15 cellular contexts compared by ENCODE assay signal in the genomic region with DNA sequence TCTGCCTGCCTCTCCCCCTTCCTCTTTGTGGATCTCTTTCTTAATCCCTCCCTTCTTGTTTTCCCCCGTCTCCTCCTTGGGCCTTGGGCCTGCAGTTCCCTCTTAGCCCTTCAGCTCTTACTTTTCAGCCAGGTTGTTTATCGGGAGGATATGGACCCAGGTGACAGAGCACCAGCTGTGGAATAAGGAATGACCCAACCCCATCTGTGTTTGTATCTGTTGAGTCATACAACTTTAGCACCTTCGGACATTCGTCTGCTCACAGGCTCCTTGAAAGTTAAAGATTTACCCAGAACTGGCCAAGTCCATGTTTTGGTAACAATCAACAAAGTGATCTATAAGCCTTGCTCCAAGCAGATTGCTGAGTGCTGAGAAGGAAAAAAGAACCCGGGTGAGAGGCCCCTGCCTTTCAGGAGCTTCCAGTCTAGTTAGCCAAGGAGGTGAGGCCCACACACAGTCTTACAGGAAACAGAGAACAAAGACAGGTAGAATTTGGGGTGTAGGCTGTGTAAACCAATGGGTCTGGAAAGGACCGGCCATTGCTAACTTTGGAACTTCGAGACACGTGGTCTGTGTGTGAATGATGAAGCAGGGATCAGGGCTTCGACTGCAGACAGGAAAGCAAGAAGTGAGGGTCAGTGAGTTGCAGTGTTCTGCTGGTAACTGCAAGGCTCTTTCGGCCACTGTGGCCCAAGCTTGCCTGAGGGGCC.
A peak's percentile ranks its signal among the peaks of the same experiment; 100 is the strongest.
DNase-seq lines count a peak whose midpoint lies in the region; ATAC-seq, FAIRE-seq and TF ChIP-seq lines count a peak whose summit lies in the region.
"Had no signal": no experiment of that assay in that cellular context is flagged by ENCODE, and none has a peak within 500 bp of the region (broad histone marks: within the 10 kb centered on the region; RNA-seq: fewer than 3 reads in every experiment).

No MANE protein-coding gene starts in this region.

- H3K9ac ChIP-seq in kidney (ENCODE audit: low read length in 2 of 2), result no peak overlapping the region
- H3K9ac ChIP-seq in neuronal stem cell (ENCODE audit: low read depth, low read length, poor library complexity), result no peak overlapping the region

- H2BK120ac ChIP-seq in neuronal stem cell (ENCODE audit: low read depth, low read length), result no peak overlapping the region

- FAIRE-seq in kidney (lab: Jason Lieb, UNC), result no peak
- FAIRE-seq: G401.6, GM12892 had no signal

- WGBS in neuronal stem cell (ENCODE audit: extremely low coverage in 2 of 2, insufficient read length in 2 of 2, insufficient replicate concordance in 1 of 2), 2 donors, result no CpG with 5 or more reads among the region's 10 CpGs

- H3K4me2 ChIP-seq in neuronal stem cell (ENCODE audit: insufficient read depth, low read length, poor library complexity, severe bottlenecking), result no peak overlapping the region

- no peak overlapping the region for H2AK5ac ChIP-seq in neuronal stem cell (ENCODE audit: low read depth, low read length)

- H2BK15ac ChIP-seq in neuronal stem cell (ENCODE audit: low read length), result no peak overlapping the region

- H3K4me3 ChIP-seq in Peyer's patch (no peak overlapping the region), kidney (ENCODE audit: low read length in 2 of 2) (no peak overlapping the region), neuronal stem cell (ENCODE audit: low read length in 2 of 2) (no peak overlapping the region), SJCRH30 (no peak overlapping the region)
- H3K4me3 ChIP-seq: skin epidermis had no signal

- H3K27me3 ChIP-seq in Peyer's patch (no peaks in the 10 kb centered on the region), neuronal stem cell (ENCODE audit: control insufficient read depth in 3 of 3, insufficient read depth in 3 of 3, low read depth in 1 of 3, low read length in 3 of 3) (no peaks in the 10 kb centered on the region), SJCRH30 (no peaks in the 10 kb centered on the region)

- peak overlapping the region in 3 of 4 donors; percentile 76 to 84 (median 83) for H3K27ac ChIP-seq in Peyer's patch
- peak overlapping the region; percentile 39 to 59 for H3K27ac ChIP-seq in kidney (ENCODE audit: low read depth in 2 of 2, low read length in 2 of 2)
- no peak overlapping the region for H3K27ac ChIP-seq in neuronal stem cell (replicated peaks; ENCODE audit: low read length)
- H3K27ac ChIP-seq in SJCRH30, result no peak overlapping the region
- H3K27ac ChIP-seq: skin epidermis had no signal

- no peak overlapping the region for H4K8ac ChIP-seq in neuronal stem cell (ENCODE audit: low read depth, low read length)

- H3K4ac ChIP-seq in neuronal stem cell (ENCODE audit: low read length), result no peak overlapping the region

- intact Hi-C loops in kidney (cut with DNase I), result no loop called here

- H2BK12ac ChIP-seq in neuronal stem cell (ENCODE audit: low read length), result no peak overlapping the region

- H3K23ac ChIP-seq in neuronal stem cell (ENCODE audit: low read depth, low read length, poor library complexity), result no peak overlapping the region

- ATAC-seq in stimulated activated naive CD8-positive, alpha-beta T cell treated with anti-CD3 and anti-CD28 coated beads, Interleukin-15, Interleukin-2, amounts not matched to agents 100 U/mL and 50 U/mL, for 24 hours, result no peak
- no peak for ATAC-seq in GM19328 (IDR thresholded peaks at IDR 0.05; ENCODE audit: unreplicated experiment)

- no peak overlapping the region for H3K14ac ChIP-seq in neuronal stem cell (ENCODE audit: low read length)

- H3K4me1 ChIP-seq in Peyer's patch (peaks cover 0 to 63% (median 7%) of the 10 kb centered on the region in 4 donors), kidney (ENCODE audit: control insufficient read depth in 1 of 2, insufficient read depth in 1 of 2, low read depth in 1 of 2, low read length in 2 of 2) (peaks cover 7 to 13% of the 10 kb centered on the region in 2 donors), neuronal stem cell (ENCODE audit: control insufficient read depth in 2 of 2, insufficient read depth in 1 of 2, low read depth in 1 of 2, low read length in 2 of 2) (peaks cover 2 to 6% of the 10 kb centered on the region in 2 donors), SJCRH30 (no peaks in the 10 kb centered on the region)

- peak in 1 of 2 donors; percentile 23 for TF ChIP-seq POLR2A in Peyer's patch (IDR thresholded peaks at IDR 0.05)

- TF ChIP-seq CTCF in Peyer's patch (IDR thresholded peaks at IDR 0.05) (peak in 2 of 6 experiments; percentile 35 to 40), kidney (IDR thresholded peaks at IDR 0.05; ENCODE audit: borderline replicate concordance, extremely low read depth, insufficient read depth) (no peak)

- no peak overlapping the region for H2AFZ ChIP-seq in neuronal stem cell (ENCODE audit: low read length)

- DNase-seq in DMS53 treated with DMSO at 0.1 percent for 48 hours (lab: John Stamatoyannopoulos, UW; ENCODE audit: unreplicated experiment) (peak; percentile 85), Peyer's patch (peak in 1 of 3 donors; percentile 77), kidney (no peak), neuronal stem cell (ENCODE audit: low spot score) (no peak), SJCRH30 (no peak), D341Med (ENCODE audit: low spot score) (no peak)
- DNase-seq in stimulated activated naive CD8-positive, alpha-beta T cell treated with anti-CD3 and anti-CD28 coated beads, Interleukin-15, Interleukin-2, amounts not matched to agents 100 U/mL and 50 U/mL, for 24 hours, result no peak
- DNase-seq: activated CD4-positive, alpha-beta memory T cell treated with anti-CD3 and anti-CD28 coated beads, Interleukin-2, amount 10 ng/mL, durations not matched to agents 7 days and 5 days; effector CD8-positive, alpha-beta T cell; NCI-H1436 treated with DMSO at 0.1 percent for 48 hours; stimulated activated naive CD4-positive, alpha-beta T cell treated with Interleukin-2 at 50 U/mL for 16 hours had no signal

- H4K91ac ChIP-seq in neuronal stem cell (ENCODE audit: low read depth, low read length, poor library complexity), result no peak overlapping the region

- H3K9me3 ChIP-seq in Peyer's patch (no peaks in the 10 kb centered on the region), kidney (ENCODE audit: control insufficient read depth in 1 of 2, low read length in 2 of 2) (no peaks in the 10 kb centered on the region), neuronal stem cell (replicated peaks in 1 of 2; ENCODE audit: control insufficient read depth in 2 of 2, insufficient read depth in 1 of 2, low read depth in 1 of 2, low read length in 2 of 2) (no peaks in the 10 kb centered on the region), SJCRH30 (replicated peaks) (no peaks in the 10 kb centered on the region)

- H3K36me3 ChIP-seq in Peyer's patch (no peaks in the 10 kb centered on the region), kidney (ENCODE audit: control insufficient read depth in 1 of 2, insufficient read depth in 2 of 2, low read length in 2 of 2) (no peaks in the 10 kb centered on the region), neuronal stem cell (replicated peaks in 1 of 2; ENCODE audit: control insufficient read depth in 2 of 2, insufficient read depth in 2 of 2, low read length in 2 of 2) (no peaks in the 10 kb centered on the region), SJCRH30 (no peaks in the 10 kb centered on the region)

- H3K18ac ChIP-seq in neuronal stem cell (ENCODE audit: low read length), result peak overlapping the region; percentile 15

- H3K79me1 ChIP-seq in neuronal stem cell (ENCODE audit: low read depth, low read length), result no peaks in the 10 kb centered on the region

- H2BK5ac ChIP-seq in neuronal stem cell (ENCODE audit: low read length), result no peak overlapping the region

Comparison
In these comparisons a context has a peak if more than half of its experiments do, and no peak if none do; other contexts are left out.
1. H3K27ac ChIP-seq: peak in Peyer's patch (3 of 4) and kidney (2 of 2); none in neuronal stem cell (single experiment) and SJCRH30 (single experiment).